Comparison of ENCODE assay signal across 19 cellular contexts in the genomic region with DNA sequence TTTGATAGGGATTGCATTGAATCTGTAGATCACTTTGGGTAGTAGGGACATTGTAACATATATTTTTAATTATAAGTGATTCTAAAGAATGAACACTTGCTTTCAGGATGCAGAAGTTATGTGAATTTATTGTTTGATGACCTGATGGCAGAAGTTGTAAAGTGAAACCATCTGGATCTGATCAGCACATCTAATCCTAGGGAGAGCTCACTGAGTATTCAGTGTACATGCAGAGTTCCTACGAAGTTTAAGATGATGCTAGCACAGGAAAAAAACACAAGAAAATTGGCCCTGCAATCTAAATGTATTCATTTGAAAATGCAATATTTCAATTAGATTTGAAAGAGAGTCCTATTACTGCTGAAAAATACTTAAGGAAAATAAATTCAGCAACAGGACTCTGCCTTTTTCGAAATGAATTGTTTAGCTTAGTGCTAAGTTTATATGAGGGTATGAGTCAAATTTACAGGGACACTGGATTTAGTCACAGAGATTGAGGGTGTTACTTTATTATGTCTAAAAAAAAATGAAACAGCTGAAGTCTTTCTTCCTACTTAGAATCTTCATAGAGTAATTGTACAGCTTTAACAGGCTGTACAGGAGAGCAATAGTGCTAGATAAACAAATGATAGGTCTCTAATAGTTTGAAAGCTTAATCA.
"Had no signal": no experiment of that assay in that cellular context is flagged by ENCODE, and none has a peak within 500 bp of the region (broad histone marks: within the 10 kb centered on the region; RNA-seq: fewer than 3 reads in every experiment).

No MANE protein-coding gene starts in this region.

- H3K4me1 ChIP-seq: body of pancreas, colonic mucosa, gastroesophageal sphincter, tibial nerve had no signal

- DNase-seq: activated B cell treated with CpG ODN at 0.5 μM for 24 hours; activated CD4-positive, alpha-beta T cell treated with anti-CD3 and anti-CD28 coated beads, Interleukin-2, amount 10 ng/mL, durations not matched to agents 24 days and 14 days; activated CD8-positive, alpha-beta memory T cell treated with anti-CD3 and anti-CD28 coated beads, Interleukin-2, amount 50 U/mL, for 4 hours; activated CD8-positive, alpha-beta T cell treated with anti-CD3 and anti-CD28 coated beads, Interleukin-2, amount 10 ng/mL, durations not matched to agents 7 days and 5 days; activated effector memory CD4-positive, alpha-beta T cell treated with anti-CD3 and anti-CD28 coated beads, Interleukin-2, amount 50 U/mL, for 16 hours; activated T-cell treated with anti-CD3 and anti-CD28 coated beads, Interleukin-2, amount 50 U/mL, for 48 hours; amygdala; body of pancreas; central memory CD4-positive, alpha-beta T cell; colonic mucosa; islet precursor cell; naive thymus-derived CD4-positive, alpha-beta T cell; posterior cingulate gyrus; retina; stimulated activated CD4-positive, alpha-beta T cell treated with anti-CD3 and anti-CD28 coated beads, Interleukin-4, amount 100 ng/mL, for 1 hour; stimulated activated naive B cell treated with anti-CD40 and anti-IgM and Interleukin-4, amounts not matched to agents 10 μg/mL and 1 μg/mL and 100 μg/mL, for 72 hours; T-helper 17 cell had no signal

- H3K27me3 ChIP-seq: body of pancreas, colonic mucosa, gastroesophageal sphincter, tibial nerve had no signal

- H3K4me3 ChIP-seq: body of pancreas, colonic mucosa, gastroesophageal sphincter, tibial nerve had no signal

- H3K36me3 ChIP-seq: colonic mucosa, gastroesophageal sphincter, tibial nerve had no signal

- H3K27ac ChIP-seq: body of pancreas, colonic mucosa, gastroesophageal sphincter, tibial nerve had no signal

- H3K9me3 ChIP-seq: body of pancreas, colonic mucosa had no signal
